Comparison of ENCODE assay signal across 8 cellular contexts in genomic region chr4:174873931-174874330, GRCh38. TPM values are rescaled to one million over a fixed set of nuclear protein-coding genes. Genes with fewer than 3 reads are reported as not detected.
DNase-seq lines count a peak whose midpoint lies in the region; ATAC-seq and TF ChIP-seq lines count a peak whose summit lies in the region.

No MANE protein-coding gene starts in this region.

- H3K9me3 Mint-ChIP-seq in memory B cell = peaks cover 7% of the 10 kb centered on the region

- peaks cover 8% of the 10 kb centered on the region for H3K4me1 Mint-ChIP-seq in memory B cell

- H3K4me1 ChIP-seq in psoas muscle = no peaks in the 10 kb centered on the region
- no peaks in the 10 kb centered on the region for H3K4me1 ChIP-seq in foreskin keratinocyte

- in situ Hi-C loops in GM13976 (cut with MboI; ENCODE audit: low sequenced_read_pairs, unreplicated experiment) = no loop called here

- H3K27me3 Mint-ChIP-seq in memory B cell = no peaks in the 10 kb centered on the region

- peak overlapping the region; percentile 59 for H3K27ac Mint-ChIP-seq in memory B cell

- DNase-seq in GM13976 (ENCODE audit: low spot score) (peak; percentile 29), OCI-M1 (lab: John Stamatoyannopoulos, UW) (peak; percentile 69), memory B cell (ENCODE audit: low spot score in 2 of 2) (peak; percentile 14 to 37), psoas muscle (no peak), foreskin keratinocyte (no peak)

- H3K36me3 ChIP-seq in psoas muscle (ENCODE audit: insufficient read depth in 1 of 2, low read depth in 1 of 2) = no peaks in the 10 kb centered on the region

- TF ChIP-seq CTCF in GM13976 (IDR thresholded peaks at IDR 0.05; ENCODE audit: borderline replicate concordance, control extremely low read depth, extremely low read depth, insufficient read depth, missing control alignments) = peak; percentile 28
- TF ChIP-seq CTCF in psoas muscle (IDR thresholded peaks at IDR 0.05) = no peak
- TF ChIP-seq CTCF in foreskin keratinocyte (conservative IDR thresholded peaks at IDR 0.05) = no peak

- H3K27me3 ChIP-seq in psoas muscle (ENCODE audit: insufficient read depth in 3 of 3, low read length in 2 of 3) (no peaks in the 10 kb centered on the region), foreskin keratinocyte (no peaks in the 10 kb centered on the region)

- H3K36me3 Mint-ChIP-seq in memory B cell = peaks cover 3% of the 10 kb centered on the region

- ATAC-seq in HG02759 (IDR thresholded peaks at IDR 0.05; ENCODE audit: unreplicated experiment) = peak; percentile 58
- peak; percentile 60 for ATAC-seq in memory B cell (ENCODE audit: low read depth)
- ATAC-seq in HG02870 (IDR thresholded peaks at IDR 0.05; ENCODE audit: unreplicated experiment) = no peak
- ATAC-seq in psoas muscle = no peak
- ATAC-seq in HG03469 (IDR thresholded peaks at IDR 0.05; ENCODE audit: unreplicated experiment) = no peak
- ATAC-seq in foreskin keratinocyte = no peak

- intact Hi-C loops in psoas muscle (cut with DNase I) = no loop called here

- H3K4me3 Mint-ChIP-seq in memory B cell = no peak overlapping the region

- no peak overlapping the region for H3K4me3 ChIP-seq in psoas muscle

- H3K9me3 ChIP-seq in psoas muscle = no peaks in the 10 kb centered on the region

- whole genome bisulfite sequencing in psoas muscle, 3 donors = 27 to 45% (median 29%) methylated on average over 1 of the region's 1 CpG

- H3K27ac ChIP-seq in psoas muscle (no peak overlapping the region), foreskin keratinocyte (no peak overlapping the region)

RNA-seq across cellular contexts. Expression of gene ADAM29, which starts 44.2 kb away (rescaled TPM):
- total RNA-seq in psoas muscle (not detected), foreskin keratinocyte (not detected in 2 replicates)
- polyA plus RNA-seq in psoas muscle (not detected), foreskin keratinocyte (not detected in 2 replicates)

RNA-seq across cellular contexts. Expression of gene GLRA3, which starts 44.9 kb away (rescaled TPM):
- total RNA-seq in psoas muscle (under 1 TPM in 1 of 4 donors, not detected in 3; 0.73 TPM), foreskin keratinocyte (not detected in 2 replicates)
- polyA plus RNA-seq in psoas muscle (under 1 TPM in 1 of 3 donors, not detected in 2; under 0.01 TPM), foreskin keratinocyte (not detected in 2 replicates)

Comparison
In these comparisons a context has a peak if more than half of its experiments do, and no peak if none do; other contexts are left out.
1. DNase-seq: peak in GM13976 (single experiment), OCI-M1 (single experiment) and memory B cell (2 of 2); none in psoas muscle (0 of 2) and foreskin keratinocyte (0 of 2).
2. ATAC-seq: peak in HG02759 (single experiment) and memory B cell (single experiment); none in HG02870 (single experiment), psoas muscle (0 of 4), HG03469 (single experiment) and foreskin keratinocyte (single experiment).